16 cellular contexts compared by ENCODE assay signal in genomic region chr1:29639156-29639736, GRCh38.
DNase-seq lines count a peak whose midpoint lies in the region; FAIRE-seq and TF ChIP-seq lines count a peak whose summit lies in the region.
"Had no signal": no experiment of that assay in that cellular context is flagged by ENCODE, and none has a peak within 500 bp of the region (broad histone marks: within the 10 kb centered on the region; RNA-seq: fewer than 3 reads in every experiment).

No MANE protein-coding gene starts in this region.

- no peaks in the 10 kb centered on the region for H3K27me3 ChIP-seq in H1 (replicated peaks in 1 of 4; ENCODE audit: control insufficient read depth in 3 of 4, extremely low read depth in 1 of 4, insufficient read depth in 3 of 4, low read length in 3 of 4)
- H3K27me3 ChIP-seq in mesenchymal stem cell (ENCODE audit: control insufficient read depth in 1 of 2, insufficient read depth in 1 of 2, low read length in 2 of 2) = peaks cover 0 to 33% of the 10 kb centered on the region in 2 experiments
- peaks cover 11% of the 10 kb centered on the region for H3K27me3 ChIP-seq in suprapubic skin
- H3K27me3 ChIP-seq in uterus = no peaks in the 10 kb centered on the region
- H3K27me3 ChIP-seq: body of pancreas had no signal

- TF ChIP-seq POLR2A in H1 (IDR thresholded peaks at IDR 0.05; ENCODE audit: control extremely low read depth in 1 of 2, low read depth in 2 of 2, low read length in 2 of 2) = no peak
- TF ChIP-seq POLR2A in suprapubic skin (IDR thresholded peaks at IDR 0.05) = no peak
- no peak for TF ChIP-seq POLR2A in uterus (IDR thresholded peaks at IDR 0.05)

- no peaks in the 10 kb centered on the region for H3K9me3 ChIP-seq in H1 (ENCODE audit: insufficient read depth in 2 of 2, low read depth in 1 of 2, low read length in 1 of 2)
- H3K9me3 ChIP-seq in mesenchymal stem cell (ENCODE audit: control insufficient read depth, low read length) = no peaks in the 10 kb centered on the region
- no peaks in the 10 kb centered on the region for H3K9me3 ChIP-seq in suprapubic skin
- no peaks in the 10 kb centered on the region for H3K9me3 ChIP-seq in uterus
- H3K9me3 ChIP-seq: body of pancreas had no signal

- 91% methylated on average over 6 of the region's 6 CpGs; no CpG with 5 or more reads in 1 of the 2 experiments for WGBS in H1 (ENCODE audit: extremely low coverage in 1 of 2, insufficient coverage in 1 of 2, insufficient read length in 1 of 2, insufficient replicate concordance in 2 of 2, low coverage in 1 of 2, low lambda C conversion rate in 2 of 2, missing lambda C conversion rate in 1 of 2), 2 experiments
- 89% methylated on average over 2 of the region's 6 CpGs for whole genome bisulfite sequencing in mesenchymal stem cell
- 58% methylated on average over 6 of the region's 6 CpGs for WGBS in suprapubic skin

- no peaks in the 10 kb centered on the region for H3K79me1 ChIP-seq in H1 (ENCODE audit: low read depth, low read length)
- H3K79me1 ChIP-seq in mesenchymal stem cell (replicated peaks; ENCODE audit: low read length, poor library complexity, severe bottlenecking) = no peaks in the 10 kb centered on the region

- no peaks in the 10 kb centered on the region for H3K4me1 ChIP-seq in H1 (replicated peaks in 1 of 4; ENCODE audit: control insufficient read depth in 3 of 4, insufficient read depth in 4 of 4, low read length in 3 of 4)
- peaks cover 13% of the 10 kb centered on the region for H3K4me1 ChIP-seq in mesenchymal stem cell (ENCODE audit: control insufficient read depth, insufficient read depth, low read depth, low read length)
- no peaks in the 10 kb centered on the region for H3K4me1 ChIP-seq in suprapubic skin
- H3K4me1 ChIP-seq in uterus = no peaks in the 10 kb centered on the region
- H3K4me1 ChIP-seq: body of pancreas, parathyroid adenoma had no signal

- no peak for FAIRE-seq in H1 (lab: Jason Lieb, UNC)

- intact Hi-C loops in uterus (cut with DNase I; ENCODE audit: low total_unique reads) = no loop called here

- H3K14ac ChIP-seq in H1 (ENCODE audit: insufficient read length) (no peak overlapping the region), mesenchymal stem cell (ENCODE audit: low read length in 2 of 2) (no peak overlapping the region)

- no peaks in the 10 kb centered on the region for H3K23me2 ChIP-seq in H1 (ENCODE audit: low read depth, low read length)

- no peak overlapping the region for H3K4me2 ChIP-seq in H1 (ENCODE audit: insufficient read depth in 1 of 2, low read depth in 2 of 2, low read length in 2 of 2)
- H3K4me2 ChIP-seq in mesenchymal stem cell (ENCODE audit: low read length, poor library complexity, severe bottlenecking) = no peak overlapping the region

- H4K8ac ChIP-seq in H1 (ENCODE audit: extremely low read depth, insufficient read depth, low read length) = no peak overlapping the region
- H4K8ac ChIP-seq in mesenchymal stem cell (ENCODE audit: low read length) = no peak overlapping the region

- DNase-seq in Caki2 (ENCODE audit: low read depth) (peak; percentile 73), HPDE6-E6E7 (ENCODE audit: extremely low spot score) (peak; percentile 81), H1 (ENCODE audit: low read depth in 1 of 2, low spot score in 2 of 2) (peak in 1 of 2 experiments; percentile 32), mesenchymal stem cell (no peak), suprapubic skin (ENCODE audit: low spot score in 2 of 2) (no peak), EL (no peak), uterus (no peak)
- DNase-seq in activated CD4-positive, alpha-beta T cell treated with anti-CD3 and anti-CD28 coated beads for 4 hours = no peak
- DNase-seq: activated CD4-positive, alpha-beta T cell treated with anti-CD3 and anti-CD28 coated beads, Interleukin-2, amount 50 U/mL, for 48 hours; activated naive CD8-positive, alpha-beta T cell treated with anti-CD3 and anti-CD28 coated beads for 36 hours; activated T-cell treated with anti-CD3 and anti-CD28 coated beads, Interleukin-2, amount 50 U/mL, for 72 hours; body of pancreas; cortex of kidney; erythroblast; Right ventricle myocardium superior had no signal

- TF ChIP-seq CTCF in H1 (IDR thresholded peaks at IDR 0.05; ENCODE audit: control extremely low read depth in 1 of 3, insufficient read depth in 1 of 3, low read depth in 1 of 3, low read length in 3 of 3) (no peak), suprapubic skin (IDR thresholded peaks at IDR 0.05) (no peak), uterus (IDR thresholded peaks at IDR 0.05) (no peak)

- H3K9ac ChIP-seq in H1 (replicated peaks in 1 of 4; ENCODE audit: extremely low read depth in 1 of 4, low read depth in 3 of 4, low read length in 3 of 4) = no peak overlapping the region
- no peak overlapping the region for H3K9ac ChIP-seq in mesenchymal stem cell (ENCODE audit: low read length)
- H3K9ac ChIP-seq: parathyroid adenoma had no signal

- H3K27ac ChIP-seq in H1 (ENCODE audit: low read depth, low read length) = no peak overlapping the region
- peak overlapping the region; percentile 78 for H3K27ac ChIP-seq in mesenchymal stem cell (ENCODE audit: low read length, poor library complexity, severe bottlenecking)
- no peak overlapping the region for H3K27ac ChIP-seq in suprapubic skin
- H3K27ac ChIP-seq in uterus = no peak overlapping the region
- H3K27ac ChIP-seq: body of pancreas, parathyroid adenoma had no signal

- no peak for TF ChIP-seq RAD21 in H1 (IDR thresholded peaks at IDR 0.05 in 1 of 2, conservative IDR thresholded peaks at IDR 0.05 in 1 of 2; ENCODE audit: low read depth in 2 of 2, low read length in 2 of 2)

- H4K91ac ChIP-seq in H1 (replicated peaks; ENCODE audit: insufficient read length, low read length) (peak overlapping the region; percentile 52), mesenchymal stem cell (ENCODE audit: low read length) (no peak overlapping the region)

- H3K56ac ChIP-seq in H1 (replicated peaks; ENCODE audit: insufficient read length, low read depth, low read length) = no peak overlapping the region

- H3K4me3 ChIP-seq in H1 (ENCODE audit: extremely low read depth in 1 of 4, insufficient read depth in 2 of 4, low read depth in 3 of 4, low read length in 4 of 4) = no peak overlapping the region
- H3K4me3 ChIP-seq in mesenchymal stem cell (ENCODE audit: insufficient read depth in 1 of 2, low read depth in 1 of 2, low read length in 2 of 2) = no peak overlapping the region
- no peak overlapping the region for H3K4me3 ChIP-seq in suprapubic skin
- no peak overlapping the region for H3K4me3 ChIP-seq in uterus
- H3K4me3 ChIP-seq: body of pancreas had no signal

- H3K36me3 ChIP-seq in H1 (ENCODE audit: control insufficient read depth in 2 of 4, insufficient read depth in 4 of 4, low read length in 3 of 4) (no peaks in the 10 kb centered on the region), mesenchymal stem cell (ENCODE audit: control insufficient read depth in 1 of 2, insufficient read depth in 2 of 2, low read depth in 1 of 2, low read length in 2 of 2) (no peaks in the 10 kb centered on the region), suprapubic skin (no peaks in the 10 kb centered on the region), uterus (no peaks in the 10 kb centered on the region)

- H2BK15ac ChIP-seq in H1 (ENCODE audit: low read length) (0 out of 2 replicates have a peak overlapping the region, but pooled peaks have one; percentile 61), mesenchymal stem cell (ENCODE audit: low read depth, poor library complexity, severe bottlenecking) (no peak overlapping the region)

- no peaks in the 10 kb centered on the region for H3K79me2 ChIP-seq in H1 (ENCODE audit: control insufficient read depth in 1 of 2, insufficient read depth in 2 of 2, low read length in 2 of 2)
- H3K79me2 ChIP-seq: parathyroid adenoma had no signal

- H3K18ac ChIP-seq in H1 (ENCODE audit: extremely low read depth, low read length) = no peak overlapping the region
- no peak overlapping the region for H3K18ac ChIP-seq in mesenchymal stem cell (ENCODE audit: low read depth in 1 of 2, low read length in 2 of 2)

- H3K4ac ChIP-seq in H1 (replicated peaks; ENCODE audit: insufficient read length, low read depth, low read length) (no peak overlapping the region), mesenchymal stem cell (ENCODE audit: low read depth in 1 of 2, low read length in 2 of 2) (no peak overlapping the region)

- peak overlapping the region; percentile 84; the same call in 1 of the 2 replicates for H2BK12ac ChIP-seq in H1 (ENCODE audit: low read depth, low read length)
- H2BK12ac ChIP-seq in mesenchymal stem cell (ENCODE audit: low read length in 2 of 2) = no peak overlapping the region

- H2BK5ac ChIP-seq in H1 (ENCODE audit: low read depth, low read length) = peak overlapping the region; percentile 2; the same call in 1 of the 2 replicates
- peak overlapping the region; percentile 0 for H2BK5ac ChIP-seq in mesenchymal stem cell (ENCODE audit: low read depth, low read length, poor library complexity, severe bottlenecking)

- H2BK120ac ChIP-seq in H1 (replicated peaks; ENCODE audit: low read depth, low read length) = no peak overlapping the region
- H2BK120ac ChIP-seq in mesenchymal stem cell (ENCODE audit: low read depth, low read length) = no peak overlapping the region

- in situ Hi-C loops in Caki2 (cut with HindIII; ENCODE audit: low pct_unique_long_range_greater_than_20kb, low sequenced_read_pairs) = no loop called here

- H4K20me1 ChIP-seq in H1 (replicated peaks in 1 of 2; ENCODE audit: control insufficient read depth in 1 of 2, insufficient read depth in 2 of 2, low read length in 2 of 2) = no peaks in the 10 kb centered on the region

- H2AK5ac ChIP-seq in H1 (ENCODE audit: low read depth, low read length) (no peak overlapping the region), mesenchymal stem cell (ENCODE audit: low read length, severe bottlenecking) (peak overlapping the region; percentile 66)

- no peak overlapping the region for H2AFZ ChIP-seq in H1 (ENCODE audit: low read length)
- H2AFZ ChIP-seq in mesenchymal stem cell (ENCODE audit: low read depth, low read length) = no peak overlapping the region
- H2AFZ ChIP-seq: parathyroid adenoma had no signal

- CTCF ChIA-PET in H1 (lab: Charles Lee; ENCODE audit: partially characterized antibody) = interaction anchor here (0.6 to 1.2 kb wide), 3 partner anchors 64 to 443 kb away, joined by 3 to 4 read pairs (median 3); no protein-coding TSS in a partner anchor

- H4K5ac ChIP-seq in H1 (ENCODE audit: insufficient read length, low read depth, low read length) = no peak overlapping the region

- POLR2A ChIA-PET in H1 (lab: Charles Lee; ENCODE audit: partially characterized antibody) = interaction anchor here (1.7 kb wide), 1 partner anchor 29 kb away, joined by 3 read pairs; no protein-coding TSS in a partner anchor

- TF ChIP-seq EP300 in H1 (IDR thresholded peaks at IDR 0.05; ENCODE audit: borderline replicate concordance in 1 of 2, low read depth in 2 of 2, low read length in 2 of 2) (no peak), suprapubic skin (IDR thresholded peaks at IDR 0.05) (no peak)

- H2BK20ac ChIP-seq in H1 (ENCODE audit: low read length) = no peak overlapping the region

- H3K23ac ChIP-seq in H1 (ENCODE audit: insufficient read length) (no peak overlapping the region), mesenchymal stem cell (ENCODE audit: low read length in 2 of 2) (no peak overlapping the region)

TF ChIP-seq in H1, 55 proteins besides CTCF, POLR2A, EP300 and RAD21 (continues in another document):
- no peak for TF ChIP-seq CHD2 (IDR thresholded peaks at IDR 0.05; ENCODE audit: low read length)

Comparison
In these comparisons a context has a peak if more than half of its experiments do, and no peak if none do; other contexts are left out.
1. DNase-seq: peak in Caki2 (single experiment) and HPDE6-E6E7 (single experiment); none in mesenchymal stem cell (single experiment), suprapubic skin (0 of 2), EL (single experiment), activated CD4-positive, alpha-beta T cell treated with anti-CD3 and anti-CD28 coated beads for 4 hours (0 of 2) and uterus (0 of 2).